In genomic region chr6:14694308-14694707, GRCh38 we compare ENCODE assay signal across 6 cellular contexts.
"Had no signal": no experiment of that assay in that cellular context is flagged by ENCODE, and none has a peak within 500 bp of the region (broad histone marks: within the 10 kb centered on the region; RNA-seq: fewer than 3 reads in every experiment).

No MANE protein-coding gene starts in this region.

- H3K36me3 ChIP-seq: HAP-1 had no signal

- DNase-seq: GOT3, H7, HFFc6, IMR-90, KBM-7 had no signal

- H3K4me3 ChIP-seq: HAP-1 had no signal

- H3K9me3 ChIP-seq: HAP-1 had no signal

- H3K4me1 ChIP-seq: HAP-1 had no signal
